ENCODE assay signal across 9 cellular contexts in the genomic region with DNA sequence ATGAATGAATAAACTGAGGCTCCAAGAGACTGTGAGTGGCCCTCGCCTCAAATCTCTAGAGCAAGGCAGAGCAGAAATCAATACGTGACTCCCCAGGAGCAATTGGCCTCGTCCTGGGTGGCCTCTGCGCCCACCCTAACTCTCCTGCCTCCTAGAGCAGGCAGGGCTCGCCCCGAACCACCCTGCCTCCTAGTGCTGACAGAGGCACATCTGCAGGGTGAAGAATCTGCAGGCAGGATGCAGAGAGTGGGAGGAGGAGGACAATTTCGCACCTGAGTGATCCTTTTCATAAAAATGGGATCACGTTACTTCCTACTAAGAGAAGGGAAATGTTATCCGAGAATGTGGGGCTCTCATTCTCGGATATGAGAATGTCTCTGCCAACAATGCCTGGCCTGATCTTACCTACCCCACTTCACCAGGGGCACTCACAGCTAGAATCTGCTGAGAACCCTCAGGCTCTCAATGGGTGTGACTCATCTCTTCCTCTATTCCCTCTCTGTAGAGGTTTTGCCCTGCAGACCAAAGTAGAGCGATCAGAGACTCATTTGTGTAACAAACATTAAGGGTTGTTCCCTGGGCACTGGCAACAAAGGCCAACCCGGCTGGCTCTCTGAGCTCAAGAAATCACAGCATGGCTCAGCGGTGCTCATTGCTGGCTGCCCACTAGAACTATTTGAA.
A peak's percentile ranks its signal among the peaks of the same experiment; 100 is the strongest.
DNase-seq lines count a peak whose midpoint lies in the region; ATAC-seq and TF ChIP-seq lines count a peak whose summit lies in the region.
"Had no signal": no experiment of that assay in that cellular context is flagged by ENCODE, and none has a peak within 500 bp of the region (broad histone marks: within the 10 kb centered on the region; RNA-seq: fewer than 3 reads in every experiment).

No MANE protein-coding gene starts in this region.

- H3K79me2 ChIP-seq in GM23338 (replicated peaks; ENCODE audit: insufficient read depth) = no peaks in the 10 kb centered on the region
- H3K79me2 ChIP-seq in KMS-11 (ENCODE audit: insufficient read depth, low read depth) = no peaks in the 10 kb centered on the region

- H2AFZ ChIP-seq in GM23338 (peak overlapping the region; percentile 14; the same call in 1 of the 2 replicates), KMS-11 (ENCODE audit: low read depth) (no peak overlapping the region)

- H3K9me3 Mint-ChIP-seq in GM23338 (peaks cover 4% of the 10 kb centered on the region; the same call in 2 of the 3 replicates), memory B cell (no peaks in the 10 kb centered on the region)
- H3K9me3 Mint-ChIP-seq in activated naive CD8-positive, alpha-beta T cell treated with anti-CD3 and anti-CD28 coated beads, Interleukin-2, amount 50 U/mL, for 24 hours = peaks cover 15% of the 10 kb centered on the region

- H3K36me3 ChIP-seq in GM23338 (ENCODE audit: insufficient read depth) (no peaks in the 10 kb centered on the region), KMS-11 (ENCODE audit: insufficient read depth) (no peaks in the 10 kb centered on the region)
- H3K36me3 ChIP-seq: SJCRH30 had no signal

- H3K27me3 ChIP-seq in GM23338 (ENCODE audit: insufficient read depth) = no peaks in the 10 kb centered on the region
- no peaks in the 10 kb centered on the region for H3K27me3 ChIP-seq in KMS-11 (ENCODE audit: insufficient read depth, low read depth)
- H3K27me3 ChIP-seq: SJCRH30 had no signal

- H3K4me2 ChIP-seq in GM23338 = peak overlapping the region; percentile 44; the same call in 1 of the 2 replicates
- H3K4me2 ChIP-seq in KMS-11 = peak overlapping the region; percentile 88

- ATAC-seq in GM23338 (peak; percentile 86), memory B cell (ENCODE audit: low read depth) (no peak)
- peak; percentile 70 for ATAC-seq in activated naive CD8-positive, alpha-beta T cell treated with anti-CD3 and anti-CD28 coated beads, Interleukin-2, amount 50 U/mL, for 24 hours

- no peaks in the 10 kb centered on the region for H4K20me1 ChIP-seq in GM23338 (replicated peaks; ENCODE audit: insufficient read depth)
- H4K20me1 ChIP-seq in KMS-11 (ENCODE audit: insufficient read depth) = no peaks in the 10 kb centered on the region

- H3K4me3 Mint-ChIP-seq in GM23338 = no peak overlapping the region
- H3K4me3 Mint-ChIP-seq in activated naive CD8-positive, alpha-beta T cell treated with anti-CD3 and anti-CD28 coated beads, Interleukin-2, amount 50 U/mL, for 24 hours = peak overlapping the region; percentile 74
- peak overlapping the region; percentile 42 for H3K4me3 Mint-ChIP-seq in memory B cell

- H3K4me3 ChIP-seq in GM23338 (no peak overlapping the region), KMS-11 (IDR thresholded peaks at IDR 0.05; ENCODE audit: insufficient read depth, low read depth, low read length) (no peak overlapping the region)
- H3K4me3 ChIP-seq: SJCRH30 had no signal

- H3K27me3 Mint-ChIP-seq in GM23338 (ENCODE audit: insufficient read depth, low read depth, poor library complexity) (peaks cover 13% of the 10 kb centered on the region), memory B cell (peaks cover 5% of the 10 kb centered on the region)
- H3K27me3 Mint-ChIP-seq in activated naive CD8-positive, alpha-beta T cell treated with anti-CD3 and anti-CD28 coated beads, Interleukin-2, amount 50 U/mL, for 24 hours = peaks cover 8% of the 10 kb centered on the region

- no peak overlapping the region for H3K9ac ChIP-seq in KMS-11

- H3K27ac ChIP-seq in GM23338 (ENCODE audit: low read depth) (peak overlapping the region; percentile 80), KMS-11 (no peak overlapping the region)
- H3K27ac ChIP-seq: SJCRH30 had no signal

- H3K4me1 Mint-ChIP-seq in GM23338 (peaks cover 44% of the 10 kb centered on the region), memory B cell (peaks cover 47% of the 10 kb centered on the region)
- H3K4me1 Mint-ChIP-seq in activated naive CD8-positive, alpha-beta T cell treated with anti-CD3 and anti-CD28 coated beads, Interleukin-2, amount 50 U/mL, for 24 hours = peaks cover 76% of the 10 kb centered on the region

- peak in 1 of 2 experiments; percentile 64; a peak in 2 of 4 replicates for TF ChIP-seq CTCF in GM23338 (conservative IDR thresholded peaks at IDR 0.05; ENCODE audit: low read depth in 2 of 2)
- TF ChIP-seq CTCF in KMS-11 (conservative IDR thresholded peaks at IDR 0.05; ENCODE audit: low read depth, low read length) = no peak

- H3K4me1 ChIP-seq in GM23338 (ENCODE audit: insufficient read depth) = peaks cover 30% of the 10 kb centered on the region
- H3K4me1 ChIP-seq in KMS-11 (ENCODE audit: low read depth, poor library complexity, severe bottlenecking) = peaks cover 56% of the 10 kb centered on the region

- no peaks in the 10 kb centered on the region for H3K9me2 ChIP-seq in GM23338 (ENCODE audit: insufficient read depth)

- DNase-seq in ELR (ENCODE audit: low read depth) (peak; percentile 90), GM23338 (ENCODE audit: low spot score) (peak; percentile 86), RPMI7951 (ENCODE audit: low read depth) (peak; percentile 96), memory B cell (ENCODE audit: low spot score in 2 of 2) (no peak), cerebellum (ENCODE audit: low spot score) (no peak), cortex of kidney (lab: John Stamatoyannopoulos, UW) (no peak)
- DNase-seq in activated naive CD8-positive, alpha-beta T cell treated with anti-CD3 and anti-CD28 coated beads, Interleukin-2, amount 50 U/mL, for 24 hours = peak; percentile 68

- H3K27ac Mint-ChIP-seq in GM23338 (peak overlapping the region; percentile 72), memory B cell (peak overlapping the region; percentile 79)
- peak overlapping the region; percentile 100 for H3K27ac Mint-ChIP-seq in activated naive CD8-positive, alpha-beta T cell treated with anti-CD3 and anti-CD28 coated beads, Interleukin-2, amount 50 U/mL, for 24 hours

- peaks cover 4% of the 10 kb centered on the region; the same call in 1 of the 3 replicates for H3K36me3 Mint-ChIP-seq in GM23338 (ENCODE audit: low read depth)
- H3K36me3 Mint-ChIP-seq in activated naive CD8-positive, alpha-beta T cell treated with anti-CD3 and anti-CD28 coated beads, Interleukin-2, amount 50 U/mL, for 24 hours (ENCODE audit: low read depth) = peaks cover 9% of the 10 kb centered on the region
- no peaks in the 10 kb centered on the region for H3K36me3 Mint-ChIP-seq in memory B cell

- H3F3A ChIP-seq in GM23338 (replicated peaks; ENCODE audit: low read depth) = peaks cover 6% of the 10 kb centered on the region; the same call in 1 of the 2 replicates

TF ChIP-seq in GM23338, 12 proteins besides CTCF, POLR2A, EP300 and RAD21 (continues in another document):
- peak; percentile 88 for TF ChIP-seq ZNF462 (CRISPR knock-in tag; IDR thresholded peaks at IDR 0.05)

Comparison
In these comparisons a context has a peak if more than half of its experiments do, and no peak if none do; other contexts are left out.
1. DNase-seq: peak in ELR (single experiment), GM23338 (single experiment), RPMI7951 (single experiment) and activated naive CD8-positive, alpha-beta T cell treated with anti-CD3 and anti-CD28 coated beads, Interleukin-2, amount 50 U/mL, for 24 hours (single experiment); none in memory B cell (0 of 2), cerebellum (single experiment) and cortex of kidney (single experiment).
2. Peak in every context shown above with its lines, with median percentiles within 50 percentile points of each other: H3K27ac Mint-ChIP-seq.